Comparison of ENCODE assay signal across 1 cellular context in the genomic region with DNA sequence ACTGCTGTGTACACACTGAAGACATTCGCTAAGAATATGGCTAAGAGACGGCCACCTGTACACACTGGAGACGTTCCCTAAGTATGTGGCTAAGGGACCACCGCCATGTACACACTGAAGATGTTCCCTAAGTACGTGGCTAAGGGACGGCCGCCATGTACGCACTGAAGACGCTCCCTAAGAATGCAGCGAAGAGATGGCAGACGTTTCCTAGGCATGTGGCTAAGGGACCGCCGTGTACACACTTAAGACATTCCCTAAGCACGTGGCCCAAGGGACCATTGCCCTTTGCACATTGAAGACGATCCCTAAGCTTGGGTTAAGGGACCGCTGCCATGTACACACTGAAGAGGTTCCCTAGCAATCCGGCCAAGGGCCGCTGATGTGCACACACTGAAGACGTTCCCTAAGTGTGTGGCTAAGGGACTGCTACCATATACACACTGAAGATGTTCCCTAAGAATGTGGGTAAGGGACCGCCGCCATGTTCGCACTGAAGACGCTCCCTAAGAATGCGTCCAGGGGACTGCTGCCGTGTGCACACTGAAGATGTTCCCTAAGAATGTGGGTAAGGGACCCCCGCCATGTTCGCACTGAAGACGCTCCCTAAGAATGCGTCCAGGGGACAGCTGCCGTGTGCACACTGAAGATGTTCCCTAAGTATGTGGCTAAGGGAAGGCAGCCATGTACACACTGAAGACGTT.
TF ChIP-seq lines count a peak whose summit lies in the region.

No MANE protein-coding gene starts in this region.

TF ChIP-seq in H1, 55 proteins besides CTCF, POLR2A, EP300 and RAD21:
- TF ChIP-seq, protein P1, sequence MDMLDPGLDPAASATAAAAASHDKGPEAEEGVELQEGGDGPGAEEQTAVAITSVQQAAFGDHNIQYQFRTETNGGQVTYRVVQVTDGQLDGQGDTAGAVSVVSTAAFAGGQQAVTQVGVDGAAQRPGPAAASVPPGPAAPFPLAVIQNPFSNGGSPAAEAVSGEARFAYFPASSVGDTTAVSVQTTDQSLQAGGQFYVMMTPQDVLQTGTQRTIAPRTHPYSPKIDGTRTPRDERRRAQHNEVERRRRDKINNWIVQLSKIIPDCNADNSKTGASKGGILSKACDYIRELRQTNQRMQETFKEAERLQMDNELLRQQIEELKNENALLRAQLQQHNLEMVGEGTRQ (IDR thresholded peaks at IDR 0.05; ENCODE audit: low read length): no peak
- peak; percentile 42; the same call in 1 of the 2 replicates for TF ChIP-seq KDM1A (IDR thresholded peaks at IDR 0.05; ENCODE audit: borderline replicate concordance, low read length)
- no peak for TF ChIP-seq CHD1 (IDR thresholded peaks at IDR 0.05; ENCODE audit: low read depth, low read length)
- no peak for TF ChIP-seq GABPA (IDR thresholded peaks at IDR 0.05; ENCODE audit: borderline replicate concordance, insufficient read depth, low read length)
- TF ChIP-seq, protein P2, sequence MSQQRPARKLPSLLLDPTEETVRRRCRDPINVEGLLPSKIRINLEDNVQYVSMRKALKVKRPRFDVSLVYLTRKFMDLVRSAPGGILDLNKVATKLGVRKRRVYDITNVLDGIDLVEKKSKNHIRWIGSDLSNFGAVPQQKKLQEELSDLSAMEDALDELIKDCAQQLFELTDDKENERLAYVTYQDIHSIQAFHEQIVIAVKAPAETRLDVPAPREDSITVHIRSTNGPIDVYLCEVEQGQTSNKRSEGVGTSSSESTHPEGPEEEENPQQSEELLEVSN (IDR thresholded peaks at IDR 0.05): no peak
- 0 out of 2 replicates have a peak, but pooled peaks have one; percentile 8 for TF ChIP-seq YY1 (IDR thresholded peaks at IDR 0.05; ENCODE audit: low read depth, low read length)
- TF ChIP-seq GTF2F1 (IDR thresholded peaks at IDR 0.05; ENCODE audit: borderline replicate concordance, low read depth, low read length): peak; percentile 11; the same call in 1 of the 2 replicates
- TF ChIP-seq RNF2 (IDR thresholded peaks at IDR 0.05; ENCODE audit: borderline replicate concordance, low read depth, low read length, missing control alignments, poor library complexity, severe bottlenecking): no peak
- TF ChIP-seq NANOG (IDR thresholded peaks at IDR 0.05; ENCODE audit: insufficient read depth, low read depth, low read length, poor library complexity, severe bottlenecking): no peak
- no peak for TF ChIP-seq CEBPB (IDR thresholded peaks at IDR 0.05; ENCODE audit: low read depth, low read length)
- TF ChIP-seq SP2 (IDR thresholded peaks at IDR 0.05; ENCODE audit: low read length): no peak
- no peak for TF ChIP-seq NRF1 (IDR thresholded peaks at IDR 0.05; ENCODE audit: low read depth, low read length)
- no peak for TF ChIP-seq CREB1 (IDR thresholded peaks at IDR 0.05)
- TF ChIP-seq KDM5A (IDR thresholded peaks at IDR 0.05; ENCODE audit: low read length): no peak
- TF ChIP-seq SIN3A (conservative IDR thresholded peaks at IDR 0.05 in 1 of 2, IDR thresholded peaks at IDR 0.05 in 1 of 2; ENCODE audit: low read depth in 1 of 2, low read length in 2 of 2): no peak
- TF ChIP-seq SIRT6 (IDR thresholded peaks at IDR 0.05; ENCODE audit: low read length): no peak
- no peak for TF ChIP-seq TAF1 (IDR thresholded peaks at IDR 0.05; ENCODE audit: low read depth, low read length)
- TF ChIP-seq, protein P3, sequence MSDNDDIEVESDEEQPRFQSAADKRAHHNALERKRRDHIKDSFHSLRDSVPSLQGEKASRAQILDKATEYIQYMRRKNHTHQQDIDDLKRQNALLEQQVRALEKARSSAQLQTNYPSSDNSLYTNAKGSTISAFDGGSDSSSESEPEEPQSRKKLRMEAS (IDR thresholded peaks at IDR 0.05): no peak
- TF ChIP-seq POLR2AphosphoS5 (IDR thresholded peaks at IDR 0.05; ENCODE audit: low read depth, low read length): peak; percentile 24
- no peak for TF ChIP-seq ASH2L (IDR thresholded peaks at IDR 0.05; ENCODE audit: low read length)
- TF ChIP-seq MAFK (IDR thresholded peaks at IDR 0.05; ENCODE audit: low read depth, low read length): no peak
- TF ChIP-seq CTBP2 (IDR thresholded peaks at IDR 0.05; ENCODE audit: borderline replicate concordance, insufficient read depth, insufficient read length, low read length): no peak
- no peak for TF ChIP-seq HDAC6 (IDR thresholded peaks at IDR 0.05; ENCODE audit: low read depth, low read length)
- TF ChIP-seq TEAD4 (IDR thresholded peaks at IDR 0.05; ENCODE audit: low read depth, low read length): no peak
- TF ChIP-seq TAF7 (optimal IDR thresholded peaks at IDR 0.05; ENCODE audit: borderline replicate concordance, low read depth, low read length): no peak
- no peak for TF ChIP-seq SUZ12 (IDR thresholded peaks at IDR 0.05; ENCODE audit: low read length)
- TF ChIP-seq SIX5 (IDR thresholded peaks at IDR 0.05; ENCODE audit: low read depth, low read length): no peak
- TF ChIP-seq EGR1 (IDR thresholded peaks at IDR 0.05; ENCODE audit: borderline replicate concordance, low read depth, low read length): peak; percentile 54; the same call in 1 of the 2 replicates
- no peak for TF ChIP-seq SP4 (IDR thresholded peaks at IDR 0.05; ENCODE audit: low read length)
- no peak for TF ChIP-seq ZNF274 (IDR thresholded peaks at IDR 0.05; ENCODE audit: borderline replicate concordance, extremely low read depth, low read length)
- no peak for TF ChIP-seq JUND (IDR thresholded peaks at IDR 0.05; ENCODE audit: low read length)
- TF ChIP-seq CHD2 (IDR thresholded peaks at IDR 0.05; ENCODE audit: low read length): no peak
- no peak for TF ChIP-seq SAP30 (IDR thresholded peaks at IDR 0.05; ENCODE audit: insufficient read depth, insufficient replicate concordance, low read length)
- no peak for TF ChIP-seq POU5F1 (IDR thresholded peaks at IDR 0.05; ENCODE audit: low read depth, low read length)
